Comparison of ENCODE assay signal across 10 cellular contexts in genomic region chr1:232600430-232601258, GRCh38. TPM values are rescaled to one million over a fixed set of nuclear protein-coding genes. Genes with fewer than 3 reads are reported as not detected.
DNase-seq lines count a peak whose midpoint lies in the region; ATAC-seq and TF ChIP-seq lines count a peak whose summit lies in the region.
"Had no signal": no experiment of that assay in that cellular context is flagged by ENCODE, and none has a peak within 500 bp of the region (broad histone marks: within the 10 kb centered on the region; RNA-seq: fewer than 3 reads in every experiment).

No MANE protein-coding gene starts in this region.

- peak; percentile 37 for DNase-seq in NCI-H510A treated with DMSO at 0.1 percent for 48 hours (lab: John Stamatoyannopoulos, UW)
- DNase-seq in NCI-H510A (lab: John Stamatoyannopoulos, UW): no peak
- DNase-seq in activated CD4-positive, alpha-beta memory T cell treated with anti-CD3 and anti-CD28 coated beads for 36 hours: no peak
- DNase-seq in smooth muscle cell (lab: John Stamatoyannopoulos, UW; ENCODE audit: unreplicated experiment): no peak
- no peak for DNase-seq in inferior parietal cortex (ENCODE audit: extremely low spot score)
- no peak for DNase-seq in stimulated activated CD4-positive, alpha-beta T cell treated with anti-CD3 and anti-CD28 coated beads, Interleukin-2, amount 100 ng/mL, for 48 hours
- DNase-seq in activated CD8-positive, alpha-beta memory T cell treated with anti-CD3 and anti-CD28 coated beads, Interleukin-2, amount 50 U/mL, for 48 hours: no peak
- DNase-seq: stimulated activated naive CD4-positive, alpha-beta T cell treated with Interleukin-2 at 50 U/mL for 16 hours; T1000 had no signal

- no peaks in the 10 kb centered on the region for H3K9me3 Mint-ChIP-seq in activated CD4-positive, alpha-beta memory T cell treated with anti-CD3 and anti-CD28 coated beads for 36 hours

- H3K9me3 ChIP-seq in smooth muscle cell (replicated peaks; ENCODE audit: low read depth): no peaks in the 10 kb centered on the region

- peaks cover 9% of the 10 kb centered on the region for H3F3A ChIP-seq in smooth muscle cell (ENCODE audit: low read depth)

- H3K4me3 Mint-ChIP-seq in activated CD4-positive, alpha-beta memory T cell treated with anti-CD3 and anti-CD28 coated beads for 36 hours: no peak overlapping the region

- peak overlapping the region; percentile 62 for H3K27ac ChIP-seq in smooth muscle cell (ENCODE audit: low read depth)

- no peaks in the 10 kb centered on the region for H3K36me3 ChIP-seq in smooth muscle cell (ENCODE audit: low read depth)

- H3K4me2 ChIP-seq in smooth muscle cell: peak overlapping the region; percentile 56

- H3K9ac ChIP-seq in smooth muscle cell (ENCODE audit: low read depth): peak overlapping the region; percentile 46

- CTCF ChIA-PET in activated CD4-positive, alpha-beta memory T cell treated with anti-CD3 and anti-CD28 coated beads for 36 hours (lab: Charles Lee): no interaction called here

- H3K27me3 Mint-ChIP-seq in activated CD4-positive, alpha-beta memory T cell treated with anti-CD3 and anti-CD28 coated beads for 36 hours: no peaks in the 10 kb centered on the region

- H2AFZ ChIP-seq in smooth muscle cell (ENCODE audit: low read depth): no peak overlapping the region

- H4K20me1 ChIP-seq in smooth muscle cell (ENCODE audit: low read depth): peaks cover 51% of the 10 kb centered on the region

- ATAC-seq in HG03378 (IDR thresholded peaks at IDR 0.05; ENCODE audit: unreplicated experiment): peak; percentile 44

- no peak overlapping the region for H3K4me3 ChIP-seq in smooth muscle cell

- H3K27me3 ChIP-seq in smooth muscle cell (ENCODE audit: low read depth): no peaks in the 10 kb centered on the region

- H3K4me1 ChIP-seq in smooth muscle cell (ENCODE audit: low read depth): peaks cover 9% of the 10 kb centered on the region

- intact Hi-C loops in activated CD4-positive, alpha-beta memory T cell treated with anti-CD3 and anti-CD28 coated beads for 36 hours (cut with micrococcal nuclease): loop anchor here (1.0 kb wide), 1 partner anchor 20 kb away; no protein-coding TSS in a partner anchor

- H3K4me1 Mint-ChIP-seq in activated CD4-positive, alpha-beta memory T cell treated with anti-CD3 and anti-CD28 coated beads for 36 hours (ENCODE audit: low read depth): peaks cover 36% of the 10 kb centered on the region

- peak overlapping the region; percentile 38 for H3K27ac Mint-ChIP-seq in activated CD4-positive, alpha-beta memory T cell treated with anti-CD3 and anti-CD28 coated beads for 36 hours

- no peak for TF ChIP-seq CTCF in smooth muscle cell (IDR thresholded peaks at IDR 0.05; ENCODE audit: borderline replicate concordance, insufficient read depth, poor library complexity, severe bottlenecking)

- H3K79me2 ChIP-seq in smooth muscle cell (ENCODE audit: low read depth): peaks cover 97% of the 10 kb centered on the region

- WGBS in smooth muscle cell (ENCODE audit: low lambda C conversion rate): 54% methylated on average over 6 of the region's 6 CpGs

- POLR2A ChIA-PET in activated CD4-positive, alpha-beta memory T cell treated with anti-CD3 and anti-CD28 coated beads for 36 hours (lab: Charles Lee): no interaction called here

- H3K36me3 Mint-ChIP-seq in activated CD4-positive, alpha-beta memory T cell treated with anti-CD3 and anti-CD28 coated beads for 36 hours: no peaks in the 10 kb centered on the region

RNA-seq across cellular contexts. Expression of gene SIPA1L2, which starts 29.3 kb away (rescaled TPM):
- total RNA-seq in activated CD4-positive, alpha-beta memory T cell treated with anti-CD3 and anti-CD28 coated beads for 36 hours: 1 to 10 TPM; 6.1 to 6.2 TPM
- 37.0 and 37.2 TPM in 2 replicates for total RNA-seq in smooth muscle cell
- 14.9 and 18.9 TPM in 2 replicates for polyA plus RNA-seq in smooth muscle cell
